ENCODE assay signal across 1 cellular context in genomic region chr3:51671090-51672082, GRCh38.
A peak's percentile ranks its signal among the peaks of the same experiment; 100 is the strongest.
TF ChIP-seq lines count a peak whose summit lies in the region.

Gene TEX264, plus strand, starts transcription at chr3:51671252. Its CDS starts 3,053 bp downstream, at chr3:51674305.

TF ChIP-seq in HepG2, 621 proteins besides CTCF, POLR2A, EP300 and RAD21 (continued from another document and continues in another):
- TF ChIP-seq ZBTB2 (CRISPR knock-in tag; IDR thresholded peaks at IDR 0.05; ENCODE audit: low read depth) (peak; percentile 57; the same call in 1 of the 2 replicates), EHMT2 (IDR thresholded peaks at IDR 0.05; ENCODE audit: borderline replicate concordance, low read depth, low read length) (no peak), NAIF1 (CRISPR knock-in tag; IDR thresholded peaks at IDR 0.05; ENCODE audit: borderline replicate concordance) (no peak), ZNF724P (CRISPR knock-in tag; IDR thresholded peaks at IDR 0.05; ENCODE audit: borderline replicate concordance) (peak; percentile 69), MED8 (CRISPR knock-in tag; IDR thresholded peaks at IDR 0.05; ENCODE audit: insufficient replicate concordance) (no peak), ZBTB25 (CRISPR knock-in tag; IDR thresholded peaks at IDR 0.05) (peak; percentile 59; the same call in 1 of the 2 replicates), ZNF230 (CRISPR knock-in tag; IDR thresholded peaks at IDR 0.05) (peak; percentile 69; the same call in 1 of the 2 replicates), PREB (CRISPR knock-in tag; IDR thresholded peaks at IDR 0.05) (no peak), JUND (CRISPR knock-in tag; IDR thresholded peaks at IDR 0.05) (no peak), TFE3 (CRISPR knock-in tag; IDR thresholded peaks at IDR 0.05) (0 out of 2 replicates have a peak, but pooled peaks have one; percentile 58), ZNF281 (CRISPR knock-in tag; IDR thresholded peaks at IDR 0.05; ENCODE audit: borderline replicate concordance) (no peak), TARDBP (CRISPR knock-in tag; IDR thresholded peaks at IDR 0.05) (no peak), RORA (CRISPR knock-in tag; IDR thresholded peaks at IDR 0.05) (no peak), MZF1 (CRISPR knock-in tag; IDR thresholded peaks at IDR 0.05; ENCODE audit: borderline replicate concordance) (no peak), ZNF780A (CRISPR knock-in tag; IDR thresholded peaks at IDR 0.05) (no peak), TP53 (CRISPR knock-in tag; conservative IDR thresholded peaks at IDR 0.05) (0 out of 2 replicates have a peak, but pooled peaks have one; percentile 60), ZFX (CRISPR knock-in tag; IDR thresholded peaks at IDR 0.05; ENCODE audit: low read depth) (peak; percentile 87), SRSF1 (optimal IDR thresholded peaks at IDR 0.05; ENCODE audit: low read depth, low read length) (no peak), ZNF674 (CRISPR knock-in tag; IDR thresholded peaks at IDR 0.05; ENCODE audit: low read depth) (no peak), AHR (CRISPR knock-in tag; IDR thresholded peaks at IDR 0.05) (0 out of 2 replicates have a peak, but pooled peaks have one; percentile 67), TIGD3 (CRISPR knock-in tag; IDR thresholded peaks at IDR 0.05; ENCODE audit: borderline replicate concordance) (no peak), KMT2B (CRISPR knock-in tag; IDR thresholded peaks at IDR 0.05) (0 out of 2 replicates have a peak, but pooled peaks have one; percentile 27), ZNF326 (CRISPR knock-in tag; IDR thresholded peaks at IDR 0.05; ENCODE audit: borderline replicate concordance) (no peak), ZSCAN12 (CRISPR knock-in tag; IDR thresholded peaks at IDR 0.05) (0 out of 2 replicates have a peak, but pooled peaks have one; percentile 24), NFIB (CRISPR knock-in tag; IDR thresholded peaks at IDR 0.05; ENCODE audit: borderline replicate concordance) (no peak), SAFB2 (CRISPR knock-in tag; IDR thresholded peaks at IDR 0.05; ENCODE audit: borderline replicate concordance, low read depth) (no peak), ZMAT3 (CRISPR knock-in tag; conservative IDR thresholded peaks at IDR 0.05) (peak; percentile 72), NR2F2 (IDR thresholded peaks at IDR 0.05; ENCODE audit: borderline replicate concordance, low read depth) (no peak; the same call in 1 of the 2 replicates), BHLHE40 (IDR thresholded peaks at IDR 0.05; ENCODE audit: low read length) (peak; percentile 91), RARA (CRISPR knock-in tag; IDR thresholded peaks at IDR 0.05) (peak; percentile 61), ZNF276 (CRISPR knock-in tag; IDR thresholded peaks at IDR 0.05; ENCODE audit: low read depth) (no peak), MBNL3 (CRISPR knock-in tag; conservative IDR thresholded peaks at IDR 0.05) (no peak), NFYC (CRISPR knock-in tag; IDR thresholded peaks at IDR 0.05) (no peak), ATF7-NPFF (CRISPR knock-in tag; IDR thresholded peaks at IDR 0.05; ENCODE audit: low read depth) (no peak), STAG1 (CRISPR knock-in tag; IDR thresholded peaks at IDR 0.05) (no peak), CEBPB (IDR thresholded peaks at IDR 0.05; ENCODE audit: borderline replicate concordance, low read depth, low read length) (no peak), ZNF10 (CRISPR knock-in tag; IDR thresholded peaks at IDR 0.05; ENCODE audit: borderline replicate concordance, low read depth) (no peak), YEATS2 (CRISPR knock-in tag; IDR thresholded peaks at IDR 0.05; ENCODE audit: borderline replicate concordance) (no peak), TMF1 (CRISPR knock-in tag; IDR thresholded peaks at IDR 0.05; ENCODE audit: low read depth) (no peak; the same call in none of the 2 replicates), PCBP1 (IDR thresholded peaks at IDR 0.05; ENCODE audit: borderline replicate concordance, low read depth, low read length) (no peak), NFKB2 (CRISPR knock-in tag; IDR thresholded peaks at IDR 0.05; ENCODE audit: borderline replicate concordance) (peak; percentile 54; the same call in 1 of the 2 replicates), ZNF772 (CRISPR knock-in tag; IDR thresholded peaks at IDR 0.05) (no peak; the same call in 1 of the 2 replicates), ZUFSP (CRISPR knock-in tag; IDR thresholded peaks at IDR 0.05; ENCODE audit: borderline replicate concordance) (no peak), FOXM1 (CRISPR knock-in tag; IDR thresholded peaks at IDR 0.05) (no peak), MTERF4 (CRISPR knock-in tag; IDR thresholded peaks at IDR 0.05) (no peak), BORCS8-MEF2B (CRISPR knock-in tag; IDR thresholded peaks at IDR 0.05) (peak; percentile 37; the same call in 1 of the 2 replicates), DZIP1 (CRISPR knock-in tag; IDR thresholded peaks at IDR 0.05) (0 out of 2 replicates have a peak, but pooled peaks have one; percentile 83), ZMAT5 (CRISPR knock-in tag; IDR thresholded peaks at IDR 0.05; ENCODE audit: borderline replicate concordance, low read depth) (no peak)
